In the genomic region with DNA sequence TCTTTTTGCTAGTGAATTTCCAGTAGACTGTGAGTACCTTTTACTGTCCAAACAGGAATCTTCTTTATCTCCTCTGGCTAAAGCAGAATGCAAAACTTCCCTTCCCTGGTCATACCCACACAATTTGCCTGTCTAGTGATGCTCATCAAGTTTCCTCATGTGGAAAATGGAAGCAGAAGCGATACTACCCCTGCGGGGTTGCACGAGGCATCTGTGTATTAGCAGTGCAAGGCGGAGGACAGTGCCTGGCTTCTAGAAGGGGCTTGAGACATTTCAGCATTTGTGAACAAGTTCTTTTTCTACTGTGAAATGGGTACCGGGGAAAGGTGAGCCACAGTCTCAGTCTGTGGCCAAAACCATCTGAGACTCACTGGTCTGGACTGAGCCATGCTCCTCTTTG, we compare ENCODE assay signal across 15 cellular contexts.
DNase-seq lines count a peak whose midpoint lies in the region; ATAC-seq, FAIRE-seq and TF ChIP-seq lines count a peak whose summit lies in the region.
"Had no signal": no experiment of that assay in that cellular context is flagged by ENCODE, and none has a peak within 500 bp of the region (broad histone marks: within the 10 kb centered on the region; RNA-seq: fewer than 3 reads in every experiment).

No MANE protein-coding gene starts in this region.

- no peaks in the 10 kb centered on the region for H3K36me3 ChIP-seq in GM12878 (ENCODE audit: control insufficient read depth in 2 of 2, insufficient read depth in 2 of 2, low read length in 1 of 2)
- H3K36me3 ChIP-seq: HAP-1, prostate gland had no signal

- H3K9me3 ChIP-seq in GM12878 (replicated peaks; ENCODE audit: control insufficient read depth, insufficient read depth, low read length): peaks cover 9% of the 10 kb centered on the region
- H3K9me3 ChIP-seq: HAP-1, prostate gland had no signal

- CTCF ChIA-PET in GM12878 (lab: Yijun Ruan, JAX): interaction anchor here (0.6 to 7.6 kb wide), 4 partner anchors 13 to 605 kb away, joined by 3 to 85 read pairs (median 4); no protein-coding TSS in a partner anchor

- H2AFZ ChIP-seq in GM12878 (ENCODE audit: control insufficient read depth, low read depth, low read length): no peak overlapping the region

- ATAC-seq in GM18873 (IDR thresholded peaks at IDR 0.05; ENCODE audit: low FRiP score, unreplicated experiment): peak; percentile 70
- peak; percentile 89 for ATAC-seq in GM21576 (IDR thresholded peaks at IDR 0.05; ENCODE audit: unreplicated experiment)
- ATAC-seq in HG03108 (IDR thresholded peaks at IDR 0.05; ENCODE audit: unreplicated experiment): peak; percentile 82
- peak; percentile 93 for ATAC-seq in GM12878
- ATAC-seq: T-cell had no signal

- TF ChIP-seq EP300 in GM12878 (IDR thresholded peaks at IDR 0.05; ENCODE audit: borderline replicate concordance in 1 of 2, control insufficient read depth in 1 of 2, low read depth in 2 of 2, low read length in 2 of 2): peak in 1 of 2 experiments; percentile 69; a peak in 2 of 4 replicates

- TF ChIP-seq POLR2A in GM12878 (IDR thresholded peaks at IDR 0.05; ENCODE audit: low read depth, low read length): no peak

- no peaks in the 10 kb centered on the region for H4K20me1 ChIP-seq in GM12878 (ENCODE audit: control insufficient read depth, insufficient read depth)

- peak overlapping the region; percentile 60; the same call in 1 of the 2 replicates for H3K4me2 ChIP-seq in GM12878 (ENCODE audit: control insufficient read depth, insufficient read depth)

- WGBS in GM12878 (ENCODE audit: insufficient coverage, insufficient replicate concordance, low lambda C conversion rate, missing lambda C conversion rate): under 1% methylated on average over 5 of the region's 5 CpGs

- no peaks in the 10 kb centered on the region for H3K79me2 ChIP-seq in GM12878 (ENCODE audit: control insufficient read depth, insufficient read depth, low read length)

- RAD21 ChIA-PET in GM12878 (lab: Charles Lee; ENCODE audit: unreplicated experiment): interaction anchor here (1.6 to 3.7 kb wide), 2 partner anchors 67 to 74 kb away, joined by 3 to 29 read pairs; no protein-coding TSS in a partner anchor

- SMC1A ChIA-PET in GM12878 (lab: Charles Lee; ENCODE audit: uncharacterized antibody, unreplicated experiment): interaction anchor here (2.0 to 4.0 kb wide), 3 partner anchors 33 to 74 kb away, joined by 6 to 41 read pairs (median 14); no protein-coding TSS in a partner anchor

- H3K27ac ChIP-seq in GM12878 (ENCODE audit: control insufficient read depth, insufficient read depth) (no peak overlapping the region), coronary artery (no peak overlapping the region)
- H3K27ac ChIP-seq: prostate gland had no signal

- no peak overlapping the region for H3K9ac ChIP-seq in GM12878 (ENCODE audit: control insufficient read depth, insufficient read depth, low read length)

- POLR2A ChIA-PET in GM12878 (lab: Charles Lee): no interaction called here

- H3K4me1 ChIP-seq in GM12878 (ENCODE audit: control insufficient read depth, insufficient read depth, low read length): peaks cover 14% of the 10 kb centered on the region
- H3K4me1 ChIP-seq: HAP-1, prostate gland had no signal

- TF ChIP-seq CTCF in GM12878 (IDR thresholded peaks at IDR 0.05 in 2 of 3, conservative IDR thresholded peaks at IDR 0.05 in 1 of 3; ENCODE audit: control insufficient read depth in 2 of 3, extremely low read depth in 1 of 3, insufficient read depth in 1 of 3, low read depth in 3 of 3, low read length in 3 of 3) (no peak), coronary artery (IDR thresholded peaks at IDR 0.05) (no peak)

- peaks cover 0 to 4% of the 10 kb centered on the region in 2 experiments; a peak in 2 of 4 replicates for H3K27me3 ChIP-seq in GM12878 (replicated peaks in 1 of 2; ENCODE audit: control insufficient read depth in 2 of 2, insufficient read depth in 2 of 2, low read length in 1 of 2)

- DNase-seq in GM12878 (ENCODE audit: low read depth, low spot score): peak; percentile 33
- no peak for DNase-seq in kidney tubule cell (ENCODE audit: low spot score)
- no peak for DNase-seq in KG1 (lab: John Stamatoyannopoulos, UW)
- no peak for DNase-seq in coronary artery (ENCODE audit: low spot score)
- DNase-seq in SHP77 (lab: John Stamatoyannopoulos, UW): no peak
- DNase-seq: activated CD4-positive, alpha-beta T cell treated with anti-CD3 and anti-CD28 coated beads, Interleukin-2, amount 50 U/mL, for 4 hours; activated naive CD4-positive, alpha-beta T cell treated with anti-CD3 and anti-CD28 coated beads for 36 hours; CD4-positive, alpha-beta T cell; stimulated activated CD4-positive, alpha-beta T cell treated with anti-CD3 and anti-CD28 coated beads, Interleukin-4, amount 100 ng/mL, for 24 hours; T-cell had no signal

- intact Hi-C loops in GM12878 (cut with micrococcal nuclease; ENCODE audit: unreplicated experiment): loop anchor here (1.0 kb wide), 1 partner anchor 29 kb away; no protein-coding TSS in a partner anchor

- no TSS peak for BruUV-seq in GM12878 (replicated peaks; lab: Mats Ljungman, UMichigan)

- in situ Hi-C loops in GM12878 (cut with MboI): no loop called here

- no peak overlapping the region for H3K4me3 ChIP-seq in GM12878
- no peak overlapping the region for H3K4me3 ChIP-seq in coronary artery
- H3K4me3 ChIP-seq: HAP-1, prostate gland had no signal

- FAIRE-seq in GM12878 (lab: Jason Lieb, UNC): no peak

- TF ChIP-seq RAD21 in GM12878 (IDR thresholded peaks at IDR 0.05; ENCODE audit: insufficient read depth, low read depth, low read length): no peak

TF ChIP-seq in GM12878, 131 proteins besides CTCF, POLR2A, EP300 and RAD21 (continues in another document):
- TF ChIP-seq, protein P1, sequence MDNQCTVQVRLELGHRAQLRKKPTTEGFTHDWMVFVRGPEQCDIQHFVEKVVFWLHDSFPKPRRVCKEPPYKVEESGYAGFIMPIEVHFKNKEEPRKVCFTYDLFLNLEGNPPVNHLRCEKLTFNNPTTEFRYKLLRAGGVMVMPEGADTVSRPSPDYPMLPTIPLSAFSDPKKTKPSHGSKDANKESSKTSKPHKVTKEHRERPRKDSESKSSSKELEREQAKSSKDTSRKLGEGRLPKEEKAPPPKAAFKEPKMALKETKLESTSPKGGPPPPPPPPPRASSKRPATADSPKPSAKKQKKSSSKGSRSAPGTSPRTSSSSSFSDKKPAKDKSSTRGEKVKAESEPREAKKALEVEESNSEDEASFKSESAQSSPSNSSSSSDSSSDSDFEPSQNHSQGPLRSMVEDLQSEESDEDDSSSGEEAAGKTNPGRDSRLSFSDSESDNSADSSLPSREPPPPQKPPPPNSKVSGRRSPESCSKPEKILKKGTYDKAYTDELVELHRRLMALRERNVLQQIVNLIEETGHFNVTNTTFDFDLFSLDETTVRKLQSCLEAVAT (IDR thresholded peaks at IDR 0.05): no peak
- TF ChIP-seq EED (IDR thresholded peaks at IDR 0.05; ENCODE audit: low read depth) (peak; percentile 62), MYB (IDR thresholded peaks at IDR 0.05; ENCODE audit: borderline replicate concordance, low read depth, low read length) (no peak), IKZF2 (IDR thresholded peaks at IDR 0.05) (peak; percentile 55 to 60; a peak in 2 of 4 replicates), TCF12 (IDR thresholded peaks at IDR 0.05; ENCODE audit: low read depth, low read length) (no peak), SREBF2 (IDR thresholded peaks at IDR 0.05; ENCODE audit: low read length) (no peak), PAX5 (IDR thresholded peaks at IDR 0.05; ENCODE audit: borderline replicate concordance, low read depth, low read length) (0 out of 2 replicates have a peak, but pooled peaks have one; percentile 57), HDAC2 (IDR thresholded peaks at IDR 0.05) (no peak), CHD1 (IDR thresholded peaks at IDR 0.05; ENCODE audit: low read depth, low read length) (no peak), DPF2 (IDR thresholded peaks at IDR 0.05) (0 out of 2 replicates have a peak, but pooled peaks have one; percentile 46), JUND (IDR thresholded peaks at IDR 0.05; ENCODE audit: low read depth, low read length) (no peak)
- TF ChIP-seq, protein P2, sequence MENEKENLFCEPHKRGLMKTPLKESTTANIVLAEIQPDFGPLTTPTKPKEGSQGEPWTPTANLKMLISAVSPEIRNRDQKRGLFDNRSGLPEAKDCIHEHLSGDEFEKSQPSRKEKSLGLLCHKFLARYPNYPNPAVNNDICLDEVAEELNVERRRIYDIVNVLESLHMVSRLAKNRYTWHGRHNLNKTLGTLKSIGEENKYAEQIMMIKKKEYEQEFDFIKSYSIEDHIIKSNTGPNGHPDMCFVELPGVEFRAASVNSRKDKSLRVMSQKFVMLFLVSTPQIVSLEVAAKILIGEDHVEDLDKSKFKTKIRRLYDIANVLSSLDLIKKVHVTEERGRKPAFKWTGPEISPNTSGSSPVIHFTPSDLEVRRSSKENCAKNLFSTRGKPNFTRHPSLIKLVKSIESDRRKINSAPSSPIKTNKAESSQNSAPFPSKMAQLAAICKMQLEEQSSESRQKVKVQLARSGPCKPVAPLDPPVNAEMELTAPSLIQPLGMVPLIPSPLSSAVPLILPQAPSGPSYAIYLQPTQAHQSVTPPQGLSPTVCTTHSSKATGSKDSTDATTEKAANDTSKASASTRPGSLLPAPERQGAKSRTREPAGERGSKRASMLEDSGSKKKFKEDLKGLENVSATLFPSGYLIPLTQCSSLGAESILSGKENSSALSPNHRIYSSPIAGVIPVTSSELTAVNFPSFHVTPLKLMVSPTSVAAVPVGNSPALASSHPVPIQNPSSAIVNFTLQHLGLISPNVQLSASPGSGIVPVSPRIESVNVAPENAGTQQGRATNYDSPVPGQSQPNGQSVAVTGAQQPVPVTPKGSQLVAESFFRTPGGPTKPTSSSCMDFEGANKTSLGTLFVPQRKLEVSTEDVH (IDR thresholded peaks at IDR 0.05; ENCODE audit: low read depth, partially characterized antibody): no peak
- TF ChIP-seq, protein P3, sequence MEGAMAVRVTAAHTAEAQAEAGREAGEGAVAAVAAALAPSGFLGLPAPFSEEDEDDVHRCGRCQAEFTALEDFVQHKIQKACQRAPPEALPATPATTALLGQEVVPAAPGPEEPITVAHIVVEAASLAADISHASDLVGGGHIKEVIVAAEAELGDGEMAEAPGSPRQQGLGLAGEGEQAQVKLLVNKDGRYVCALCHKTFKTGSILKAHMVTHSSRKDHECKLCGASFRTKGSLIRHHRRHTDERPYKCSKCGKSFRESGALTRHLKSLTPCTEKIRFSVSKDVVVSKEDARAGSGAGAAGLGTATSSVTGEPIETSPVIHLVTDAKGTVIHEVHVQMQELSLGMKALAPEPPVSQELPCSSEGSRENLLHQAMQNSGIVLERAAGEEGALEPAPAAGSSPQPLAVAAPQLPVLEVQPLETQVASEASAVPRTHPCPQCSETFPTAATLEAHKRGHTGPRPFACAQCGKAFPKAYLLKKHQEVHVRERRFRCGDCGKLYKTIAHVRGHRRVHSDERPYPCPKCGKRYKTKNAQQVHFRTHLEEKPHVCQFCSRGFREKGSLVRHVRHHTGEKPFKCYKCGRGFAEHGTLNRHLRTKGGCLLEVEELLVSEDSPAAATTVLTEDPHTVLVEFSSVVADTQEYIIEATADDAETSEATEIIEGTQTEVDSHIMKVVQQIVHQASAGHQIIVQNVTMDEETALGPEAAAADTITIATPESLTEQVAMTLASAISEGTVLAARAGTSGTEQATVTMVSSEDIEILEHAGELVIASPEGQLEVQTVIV (IDR thresholded peaks at IDR 0.05; ENCODE audit: borderline replicate concordance, partially characterized antibody): no peak
